In genomic region chr21:34190576-34191301, GRCh38 we compare ENCODE assay signal across 25 cellular contexts.
A peak's percentile ranks its signal among the peaks of the same experiment; 100 is the strongest.
DNase-seq lines count a peak whose midpoint lies in the region; ATAC-seq and TF ChIP-seq lines count a peak whose summit lies in the region.
"Had no signal": no experiment of that assay in that cellular context is flagged by ENCODE, and none has a peak within 500 bp of the region (broad histone marks: within the 10 kb centered on the region; RNA-seq: fewer than 3 reads in every experiment).

No MANE protein-coding gene starts in this region.

- no peak overlapping the region for H4K91ac ChIP-seq in mesenchymal stem cell (ENCODE audit: low read length)

- H2AFZ ChIP-seq in mesenchymal stem cell (ENCODE audit: low read depth, low read length) = no peak overlapping the region

- BruUV-seq in Caco-2 (replicated peaks; lab: Mats Ljungman, UMichigan) = no TSS peak

- peaks cover 9% of the 10 kb centered on the region for H3K79me1 ChIP-seq in mesenchymal stem cell (replicated peaks; ENCODE audit: low read length, poor library complexity, severe bottlenecking)

- H2BK12ac ChIP-seq in mesenchymal stem cell (ENCODE audit: low read length in 2 of 2) = no peak overlapping the region

- H2AK5ac ChIP-seq in mesenchymal stem cell (ENCODE audit: low read length, severe bottlenecking) = no peak overlapping the region

- CTCF ChIA-PET in CD8-positive, alpha-beta T cell (lab: Charles Lee) = no interaction called here
- CTCF ChIA-PET in Caco-2 (lab: Charles Lee) = no interaction called here

- H3K4me2 ChIP-seq in mesenchymal stem cell (ENCODE audit: low read length, poor library complexity, severe bottlenecking) = no peak overlapping the region

- DNase-seq in CD8-positive, alpha-beta T cell = no peak
- DNase-seq in Caco-2 (no peak), mesenchymal stem cell (peak; percentile 34), endothelial cell (ENCODE audit: low spot score) (no peak)
- no peak for DNase-seq in activated T-helper 1 cell treated with anti-CD3 and anti-CD28 coated beads, Interleukin-12 subunit alpha, Interleukin-12 subunit beta, Interleukin-2, Interleukin-4 antibody, amounts not matched to agents 30 ng/mL and 10 ng/mL and 1 ng/mL, durations not matched to agents 14 hours and 24 hours and 36 hours (ENCODE audit: low spot score)
- DNase-seq: activated CD4-positive, alpha-beta memory T cell treated with anti-CD3 and anti-CD28 coated beads for 36 hours; activated naive CD4-positive, alpha-beta T cell treated with anti-CD3 and anti-CD28 coated beads for 36 hours; CD4-positive, alpha-beta T cell; cerebellar nuclear complex; erythroblast; foreskin keratinocyte; left ventricle myocardium inferior; MV-4-11; NCI-H2227 treated with DMSO at 0.1 percent for 48 hours; psoas muscle; SJCRH30; stimulated activated CD4-positive, alpha-beta T cell treated with anti-CD3 and anti-CD28 coated beads, Interleukin-2, amount 100 ng/mL, for 24 hours had no signal

- intact Hi-C loops in CD8-positive, alpha-beta T cell (cut with DNase I, micrococcal nuclease) = no loop called here
- intact Hi-C loops in Caco-2 (cut with micrococcal nuclease; ENCODE audit: unreplicated experiment) = no loop called here
- intact Hi-C loops in activated T-helper 1 cell treated with anti-CD3 and anti-CD28 coated beads, Interleukin-12 subunit alpha, Interleukin-12 subunit beta, Interleukin-2, Interleukin-4 antibody, amounts not matched to agents 30 ng/mL and 10 ng/mL and 1 ng/mL, durations not matched to agents 14 hours and 24 hours and 36 hours (cut with micrococcal nuclease) = loop anchor here (1.0 to 10.0 kb wide), 5 partner anchors 61 to 546 kb away; partner anchors contain the start of genes ATP5PO, CRYZL1 and ITSN1

- no peak overlapping the region for H2BK120ac ChIP-seq in mesenchymal stem cell (ENCODE audit: low read depth, low read length)

- H3K27me3 Mint-ChIP-seq in CD8-positive, alpha-beta T cell (ENCODE audit: low read depth) = no peaks in the 10 kb centered on the region
- H3K27me3 Mint-ChIP-seq in Caco-2 (ENCODE audit: insufficient read depth, unreplicated experiment) (no peaks in the 10 kb centered on the region), endothelial cell (ENCODE audit: unreplicated experiment) (no peaks in the 10 kb centered on the region)
- no peaks in the 10 kb centered on the region for H3K27me3 Mint-ChIP-seq in activated T-helper 1 cell treated with anti-CD3 and anti-CD28 coated beads, Interleukin-12 subunit alpha, Interleukin-12 subunit beta, Interleukin-2, Interleukin-4 antibody, amounts not matched to agents 30 ng/mL and 10 ng/mL and 1 ng/mL, durations not matched to agents 14 hours and 24 hours and 36 hours (ENCODE audit: insufficient read depth)
- H3K27me3 Mint-ChIP-seq: activated CD4-positive, alpha-beta memory T cell treated with anti-CD3 and anti-CD28 coated beads for 36 hours; CD4-positive, alpha-beta T cell; stimulated activated memory B cell treated with anti-CD40 and anti-IgM and Interleukin-4, amounts not matched to agents 10 μg/mL and 1 μg/mL and 100 μg/mL, for 72 hours had no signal

- H3K4ac ChIP-seq in mesenchymal stem cell (ENCODE audit: low read depth in 1 of 2, low read length in 2 of 2) = no peak overlapping the region

- H3K4me3 ChIP-seq in CD8-positive, alpha-beta T cell (ENCODE audit: low read depth, low read length) = no peak overlapping the region
- H3K4me3 ChIP-seq in Caco-2 (ENCODE audit: low read depth, low read length) (no peak overlapping the region), mesenchymal stem cell (ENCODE audit: insufficient read depth in 1 of 2, low read depth in 1 of 2, low read length in 2 of 2) (no peak overlapping the region)
- H3K4me3 ChIP-seq: left ventricle myocardium inferior, psoas muscle, SJCRH30, skin epidermis, thoracic aorta had no signal

- peaks cover 5% of the 10 kb centered on the region for H3K4me1 ChIP-seq in CD8-positive, alpha-beta T cell (ENCODE audit: insufficient read depth, low read length)
- H3K4me1 ChIP-seq in Caco-2 (peaks cover 4% of the 10 kb centered on the region; the same call in 1 of the 2 replicates), mesenchymal stem cell (ENCODE audit: control insufficient read depth, insufficient read depth, low read depth, low read length) (no peaks in the 10 kb centered on the region)
- H3K4me1 ChIP-seq: foreskin keratinocyte, left ventricle myocardium inferior, psoas muscle, SJCRH30 had no signal

- no peaks in the 10 kb centered on the region for H3K27me3 ChIP-seq in CD8-positive, alpha-beta T cell (ENCODE audit: insufficient read depth, low read length)
- H3K27me3 ChIP-seq in Caco-2 (replicated peaks; ENCODE audit: control insufficient read depth, insufficient read depth, low read length) (no peaks in the 10 kb centered on the region), mesenchymal stem cell (ENCODE audit: control insufficient read depth in 1 of 2, insufficient read depth in 1 of 2, low read length in 2 of 2) (peaks cover 0 to 4% of the 10 kb centered on the region in 2 experiments)
- H3K27me3 ChIP-seq: foreskin keratinocyte, SJCRH30 had no signal

- H3K9me3 ChIP-seq in CD8-positive, alpha-beta T cell (ENCODE audit: low read length) = no peaks in the 10 kb centered on the region
- H3K9me3 ChIP-seq in Caco-2 (no peaks in the 10 kb centered on the region), mesenchymal stem cell (ENCODE audit: control insufficient read depth, low read length) (no peaks in the 10 kb centered on the region)
- H3K9me3 ChIP-seq: left ventricle myocardium inferior, psoas muscle, SJCRH30, thoracic aorta had no signal

- no peaks in the 10 kb centered on the region for H3K9me3 Mint-ChIP-seq in CD8-positive, alpha-beta T cell
- no peaks in the 10 kb centered on the region for H3K9me3 Mint-ChIP-seq in Caco-2 (ENCODE audit: unreplicated experiment)
- peaks cover 29% of the 10 kb centered on the region for H3K9me3 Mint-ChIP-seq in activated T-helper 1 cell treated with anti-CD3 and anti-CD28 coated beads, Interleukin-12 subunit alpha, Interleukin-12 subunit beta, Interleukin-2, Interleukin-4 antibody, amounts not matched to agents 30 ng/mL and 10 ng/mL and 1 ng/mL, durations not matched to agents 14 hours and 24 hours and 36 hours
- no peaks in the 10 kb centered on the region for H3K9me3 Mint-ChIP-seq in endothelial cell (ENCODE audit: unreplicated experiment)
- H3K9me3 Mint-ChIP-seq: CD4-positive, alpha-beta T cell had no signal

- H3K9ac ChIP-seq in mesenchymal stem cell (ENCODE audit: low read length) = no peak overlapping the region

- peaks cover 2% of the 10 kb centered on the region for H3K36me3 Mint-ChIP-seq in CD8-positive, alpha-beta T cell
- H3K36me3 Mint-ChIP-seq in Caco-2 (ENCODE audit: insufficient read depth, unreplicated experiment) (peaks cover 9% of the 10 kb centered on the region), endothelial cell (ENCODE audit: low read depth, unreplicated experiment) (peaks cover 3% of the 10 kb centered on the region)
- peaks cover 19% of the 10 kb centered on the region for H3K36me3 Mint-ChIP-seq in activated T-helper 1 cell treated with anti-CD3 and anti-CD28 coated beads, Interleukin-12 subunit alpha, Interleukin-12 subunit beta, Interleukin-2, Interleukin-4 antibody, amounts not matched to agents 30 ng/mL and 10 ng/mL and 1 ng/mL, durations not matched to agents 14 hours and 24 hours and 36 hours (ENCODE audit: low read depth)

- H4K8ac ChIP-seq in mesenchymal stem cell (ENCODE audit: low read length) = no peak overlapping the region

- peaks cover 20% of the 10 kb centered on the region for H3K4me1 Mint-ChIP-seq in CD8-positive, alpha-beta T cell (ENCODE audit: low read depth)
- H3K4me1 Mint-ChIP-seq in Caco-2 (ENCODE audit: low read depth, unreplicated experiment) (no peaks in the 10 kb centered on the region), endothelial cell (ENCODE audit: unreplicated experiment) (peaks cover 3% of the 10 kb centered on the region)
- H3K4me1 Mint-ChIP-seq in activated T-helper 1 cell treated with anti-CD3 and anti-CD28 coated beads, Interleukin-12 subunit alpha, Interleukin-12 subunit beta, Interleukin-2, Interleukin-4 antibody, amounts not matched to agents 30 ng/mL and 10 ng/mL and 1 ng/mL, durations not matched to agents 14 hours and 24 hours and 36 hours (ENCODE audit: low read depth) = peaks cover 53% of the 10 kb centered on the region

- H2BK5ac ChIP-seq in mesenchymal stem cell (ENCODE audit: low read depth, low read length, poor library complexity, severe bottlenecking) = no peak overlapping the region

- peak overlapping the region; percentile 53 for H3K27ac Mint-ChIP-seq in CD8-positive, alpha-beta T cell
- H3K27ac Mint-ChIP-seq in Caco-2 (ENCODE audit: unreplicated experiment) (peak overlapping the region; percentile 23), endothelial cell (ENCODE audit: unreplicated experiment) (no peak overlapping the region)
- H3K27ac Mint-ChIP-seq in activated T-helper 1 cell treated with anti-CD3 and anti-CD28 coated beads, Interleukin-12 subunit alpha, Interleukin-12 subunit beta, Interleukin-2, Interleukin-4 antibody, amounts not matched to agents 30 ng/mL and 10 ng/mL and 1 ng/mL, durations not matched to agents 14 hours and 24 hours and 36 hours = peak overlapping the region; percentile 92
- H3K27ac Mint-ChIP-seq: activated CD4-positive, alpha-beta memory T cell treated with anti-CD3 and anti-CD28 coated beads for 36 hours; activated naive CD4-positive, alpha-beta T cell treated with anti-CD3 and anti-CD28 coated beads for 36 hours; CD4-positive, alpha-beta T cell; stimulated activated memory B cell treated with anti-CD40 and anti-IgM and Interleukin-4, amounts not matched to agents 10 μg/mL and 1 μg/mL and 100 μg/mL, for 72 hours had no signal

- POLR2A ChIA-PET in CD8-positive, alpha-beta T cell (lab: Charles Lee) = no interaction called here
- POLR2A ChIA-PET in Caco-2 (lab: Charles Lee) = no interaction called here

- ATAC-seq in CD8-positive, alpha-beta T cell = no peak
- ATAC-seq in HG03378 (IDR thresholded peaks at IDR 0.05; ENCODE audit: unreplicated experiment) = no peak
- no peak for ATAC-seq in GM21515 (IDR thresholded peaks at IDR 0.05; ENCODE audit: unreplicated experiment)
- ATAC-seq: foreskin keratinocyte; HCT116; Panc1; stimulated activated memory B cell treated with anti-CD40 and anti-IgM and Interleukin-4, amounts not matched to agents 10 μg/mL and 1 μg/mL and 100 μg/mL, for 72 hours had no signal

- no peak overlapping the region for H3K27ac ChIP-seq in CD8-positive, alpha-beta T cell (ENCODE audit: low read depth, low read length)
- no peak overlapping the region for H3K27ac ChIP-seq in mesenchymal stem cell (ENCODE audit: low read length, poor library complexity, severe bottlenecking)
- H3K27ac ChIP-seq: foreskin keratinocyte, left ventricle myocardium inferior, psoas muscle, SJCRH30, thoracic aorta, VCaP had no signal

- no peak overlapping the region for H3K18ac ChIP-seq in mesenchymal stem cell (ENCODE audit: low read depth in 1 of 2, low read length in 2 of 2)

- H3K23ac ChIP-seq in mesenchymal stem cell (ENCODE audit: low read length in 2 of 2) = no peak overlapping the region

- no peak overlapping the region for H3K14ac ChIP-seq in mesenchymal stem cell (ENCODE audit: low read length in 2 of 2)

- 62% methylated on average over 5 of the region's 7 CpGs for WGBS in mesenchymal stem cell

- no peak overlapping the region for H2BK15ac ChIP-seq in mesenchymal stem cell (ENCODE audit: low read depth, poor library complexity, severe bottlenecking)

- H3K36me3 ChIP-seq in CD8-positive, alpha-beta T cell (ENCODE audit: insufficient read depth, low read length) = no peaks in the 10 kb centered on the region
- H3K36me3 ChIP-seq in Caco-2 (ENCODE audit: control insufficient read depth, insufficient read depth, low read length) (no peaks in the 10 kb centered on the region; the same call in 1 of the 2 replicates), mesenchymal stem cell (ENCODE audit: control insufficient read depth in 1 of 2, insufficient read depth in 2 of 2, low read depth in 1 of 2, low read length in 2 of 2) (peaks cover 4 to 34% of the 10 kb centered on the region in 2 experiments)
- H3K36me3 ChIP-seq: left ventricle myocardium inferior, SJCRH30, thoracic aorta had no signal

- no peak overlapping the region for H3K4me3 Mint-ChIP-seq in CD8-positive, alpha-beta T cell
- no peak overlapping the region for H3K4me3 Mint-ChIP-seq in Caco-2 (ENCODE audit: unreplicated experiment)
- peak overlapping the region; percentile 66 for H3K4me3 Mint-ChIP-seq in activated T-helper 1 cell treated with anti-CD3 and anti-CD28 coated beads, Interleukin-12 subunit alpha, Interleukin-12 subunit beta, Interleukin-2, Interleukin-4 antibody, amounts not matched to agents 30 ng/mL and 10 ng/mL and 1 ng/mL, durations not matched to agents 14 hours and 24 hours and 36 hours
- H3K4me3 Mint-ChIP-seq in endothelial cell (ENCODE audit: unreplicated experiment) = no peak overlapping the region
- H3K4me3 Mint-ChIP-seq: activated CD4-positive, alpha-beta memory T cell treated with anti-CD3 and anti-CD28 coated beads for 36 hours; activated naive CD4-positive, alpha-beta T cell treated with anti-CD3 and anti-CD28 coated beads for 36 hours; CD4-positive, alpha-beta T cell; stimulated activated memory B cell treated with anti-CD40 and anti-IgM and Interleukin-4, amounts not matched to agents 10 μg/mL and 1 μg/mL and 100 μg/mL, for 72 hours had no signal

- TF ChIP-seq CTCF in CD8-positive, alpha-beta T cell (IDR thresholded peaks at IDR 0.05) = no peak
- no peak for TF ChIP-seq CTCF in Caco-2 (IDR thresholded peaks at IDR 0.05; ENCODE audit: insufficient read depth in 1 of 2, low read depth in 1 of 2, low read length in 1 of 2, severe bottlenecking in 1 of 2, unreplicated experiment in 1 of 2)
- no peak for TF ChIP-seq CTCF in endothelial cell (IDR thresholded peaks at IDR 0.05; ENCODE audit: unreplicated experiment)
